ENCODE assay signal across 11 cellular contexts in the genomic region with DNA sequence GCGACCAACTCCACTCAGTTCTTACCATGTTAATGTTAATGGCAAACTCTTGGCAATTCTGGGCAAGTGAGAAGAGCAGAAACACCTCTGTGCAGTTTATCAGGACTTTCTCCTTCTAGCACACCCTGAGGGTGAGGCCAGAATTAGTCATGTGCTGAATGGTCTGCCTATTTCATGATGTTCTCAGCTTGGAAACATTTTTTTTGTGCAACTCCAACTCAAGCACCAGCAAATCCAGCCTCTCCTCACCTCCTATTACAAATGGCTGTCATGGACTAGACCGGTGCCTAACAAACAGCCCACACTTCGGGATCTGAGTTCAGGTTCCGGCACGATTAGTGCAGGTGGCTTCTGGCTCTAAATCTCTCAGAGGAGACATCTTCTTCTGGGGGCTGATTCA.
DNase-seq lines count a peak whose midpoint lies in the region; ATAC-seq and TF ChIP-seq lines count a peak whose summit lies in the region.
"Had no signal": no experiment of that assay in that cellular context is flagged by ENCODE, and none has a peak within 500 bp of the region (broad histone marks: within the 10 kb centered on the region; RNA-seq: fewer than 3 reads in every experiment).

No MANE protein-coding gene starts in this region.

- in situ Hi-C loops in astrocyte of the spinal cord (cut with HindIII; ENCODE audit: low sequenced_read_pairs): no loop called here

- DNase-seq in GM04503 (ENCODE audit: low read depth) (peak; percentile 83), astrocyte of the spinal cord (ENCODE audit: low read depth, low spot score) (peak; percentile 69), right cardiac atrium (no peak), spleen (no peak), NCI-H1930 (lab: John Stamatoyannopoulos, UW) (no peak), SHP77 (lab: John Stamatoyannopoulos, UW) (no peak), NCI-H1105 treated with DMSO at 0.1 percent for 48 hours (lab: John Stamatoyannopoulos, UW) (no peak)
- no peak for DNase-seq in activated CD4-positive, alpha-beta T cell treated with anti-CD3 and anti-CD28 coated beads for 1 hour
- DNase-seq: DND-41, NCI-H1417 treated with DMSO at 0.1 percent for 48 hours, T-helper 1 cell had no signal

- TF ChIP-seq CTCF in astrocyte of the spinal cord (IDR thresholded peaks at IDR 0.05; ENCODE audit: low read depth, low read length) (no peak), spleen (IDR thresholded peaks at IDR 0.05 in 8 of 11, conservative IDR thresholded peaks at IDR 0.05 in 3 of 11) (no peak)

- peak overlapping the region; percentile 98 for H3K27ac ChIP-seq in right cardiac atrium (ENCODE audit: low read length)
- H3K27ac ChIP-seq in spleen: peak overlapping the region in 7 of 8 donors; percentile 56 to 76 (median 73)

- WGBS in right cardiac atrium: 91% methylated on average over 5 of the region's 5 CpGs
- WGBS in spleen, 5 donors: 91 to 99% (median 98%) methylated on average over 5 of the region's 5 CpGs

- TF ChIP-seq POLR2A in spleen (IDR thresholded peaks at IDR 0.05): no peak

- H3K4me3 ChIP-seq in astrocyte of the spinal cord (ENCODE audit: low read depth, low read length) (no peak overlapping the region), right cardiac atrium (ENCODE audit: low read length) (no peak overlapping the region), spleen (no peak overlapping the region)

- no peaks in the 10 kb centered on the region for H3K36me3 ChIP-seq in spleen

- intact Hi-C loops in right cardiac atrium (cut with DNase I): loop anchor here in 1 of 4 donors (5.0 to 10.0 kb wide), 2 partner anchors 75 to 248 kb away; partner anchors contain the start of gene ZFP36L1
- intact Hi-C loops in spleen (cut with DNase I; ENCODE audit: low total_unique reads): no loop called here

- ATAC-seq in right cardiac atrium: peak in 1 of 2 donors; percentile 29

- H3K4me1 ChIP-seq in right cardiac atrium (ENCODE audit: control insufficient read depth, insufficient read depth, low read length): peaks cover 37% of the 10 kb centered on the region
- H3K4me1 ChIP-seq in spleen: peaks cover 0 to 43% (median 10%) of the 10 kb centered on the region in 6 donors

- H3K27me3 ChIP-seq in right cardiac atrium (ENCODE audit: control insufficient read depth, insufficient read depth) (no peaks in the 10 kb centered on the region), spleen (replicated peaks in 1 of 7) (no peaks in the 10 kb centered on the region)

- no peaks in the 10 kb centered on the region for H3K9me3 ChIP-seq in right cardiac atrium (ENCODE audit: control insufficient read depth, low read length)
- H3K9me3 ChIP-seq in spleen: no peaks in the 10 kb centered on the region

Comparison
In these comparisons a context has a peak if more than half of its experiments do, and no peak if none do; other contexts are left out.
1. DNase-seq: peak in GM04503 (single experiment) and astrocyte of the spinal cord (single experiment); none in right cardiac atrium (0 of 3), spleen (single experiment), NCI-H1930 (0 of 2), activated CD4-positive, alpha-beta T cell treated with anti-CD3 and anti-CD28 coated beads for 1 hour (single experiment), SHP77 (0 of 2) and NCI-H1105 treated with DMSO at 0.1 percent for 48 hours (single experiment).